In genomic region chr6:144149894-144150672, GRCh38 we compare ENCODE assay signal across 8 cellular contexts. TPM values are rescaled to one million over a fixed set of nuclear protein-coding genes. Genes with fewer than 3 reads are reported as not detected.
DNase-seq lines count a peak whose midpoint lies in the region; ATAC-seq and TF ChIP-seq lines count a peak whose summit lies in the region.

STX11 (plus strand) TSS chr6:144150517; CDS start chr6:144186628, 36,111 bp downstream.

- H2AFZ ChIP-seq in osteoblast (ENCODE audit: low read length): peak within 1 kb of the TSS; percentile 87

- TF ChIP-seq CTCF in RWPE1 (conservative IDR thresholded peaks at IDR 0.05; ENCODE audit: low read depth): no peak
- TF ChIP-seq CTCF in osteoblast (IDR thresholded peaks at IDR 0.05; ENCODE audit: extremely low read depth, low read depth, low read length): no peak

- H3K27ac ChIP-seq in RWPE1 (peak within 1 kb of the TSS; percentile 14; the same call in 1 of the 2 replicates), osteoblast (ENCODE audit: low read depth, low read length) (no peak within 1 kb of the TSS), thymus (ENCODE audit: low read depth) (peak within 1 kb of the TSS; percentile 82)

- H3K4me3 ChIP-seq in osteoblast (ENCODE audit: insufficient read depth, low read length) (peak within 1 kb of the TSS; percentile 78), thymus (ENCODE audit: low read length) (peak within 1 kb of the TSS; percentile 86)

- H3K36me3 ChIP-seq in osteoblast (ENCODE audit: insufficient read depth, low read length): no peaks in the 10 kb centered on the region
- H3K36me3 ChIP-seq in thymus (ENCODE audit: control insufficient read depth, insufficient read depth): no peaks in the 10 kb centered on the region

- H3K27me3 ChIP-seq in osteoblast (ENCODE audit: insufficient read depth, low read length): peaks cover 18% of the 10 kb centered on the region
- H3K27me3 ChIP-seq in thymus (ENCODE audit: control insufficient read depth, insufficient read depth): no peaks in the 10 kb centered on the region

- ATAC-seq in HG03432 (IDR thresholded peaks at IDR 0.05; ENCODE audit: unreplicated experiment): peak; percentile 81

- peak; percentile 79 to 88 for DNase-seq in AML-193 (lab: John Stamatoyannopoulos, UW)
- DNase-seq in GM19238 (ENCODE audit: insufficient read length, low spot score): peak; percentile 59
- DNase-seq in RWPE1 (ENCODE audit: low spot score): peak; percentile 49
- peak; percentile 69 for DNase-seq in activated effector memory CD4-positive, alpha-beta T cell treated with Interleukin-2 at 50 U/mL for 16 hours
- DNase-seq in globus pallidus (ENCODE audit: low spot score): peak; percentile 24
- peak; percentile 86 for DNase-seq in osteoblast (ENCODE audit: insufficient read length, low spot score, missing footprints)

- no peaks in the 10 kb centered on the region for H4K20me1 ChIP-seq in osteoblast (ENCODE audit: insufficient read depth, low read length)

- no peaks in the 10 kb centered on the region for H3K79me2 ChIP-seq in osteoblast (ENCODE audit: insufficient read depth, low read length)

- CTCF ChIA-PET in RWPE1 (lab: Yijun Ruan, JAX): no interaction called here

- POLR2A ChIA-PET in RWPE1 (lab: Yijun Ruan, JAX; ENCODE audit: low non-redundant PET): no interaction called here

- H3K4me1 ChIP-seq in osteoblast (ENCODE audit: insufficient read depth, low read length): peaks cover 7% of the 10 kb centered on the region
- H3K4me1 ChIP-seq in thymus (ENCODE audit: control insufficient read depth, insufficient read depth, low read length): peaks cover 6% of the 10 kb centered on the region

- WGBS in thymus: under 1% methylated on average over 90 of the region's 90 CpGs

- H3K4me2 ChIP-seq in osteoblast (ENCODE audit: insufficient read depth, low read length): peak within 1 kb of the TSS; percentile 94

- H3K9me3 ChIP-seq in osteoblast (ENCODE audit: low read depth, low read length) (no peaks in the 10 kb centered on the region), thymus (ENCODE audit: control insufficient read depth) (no peaks in the 10 kb centered on the region)

RNA-seq across cellular contexts. Expression of gene STX11, which starts in this region (rescaled TPM):
- 0.29 and 0.36 TPM in 2 replicates for total RNA-seq in osteoblast
- 9.6 TPM for polyA plus RNA-seq in thymus

Comparison
In these comparisons a context has a peak if more than half of its experiments do, and no peak if none do; other contexts are left out.
1. Peak in DNase-seq, H3K4me3 ChIP-seq and H3K4me2 ChIP-seq in osteoblast; RNA of the gene not detected or under 1 TPM.
2. DNase-seq: peak in every context shown above with its lines; median percentile 86 in osteoblast; 84 in AML-193; 69 in activated effector memory CD4-positive, alpha-beta T cell treated with Interleukin-2 at 50 U/mL for 16 hours; 59 in GM19238; 49 in RWPE1; 24 in globus pallidus.